Comparison of ENCODE assay signal across 35 cellular contexts in genomic region chr1:86063721-86064120, GRCh38.
"Had no signal": no experiment of that assay in that cellular context is flagged by ENCODE, and none has a peak within 500 bp of the region (broad histone marks: within the 10 kb centered on the region; RNA-seq: fewer than 3 reads in every experiment).

No MANE protein-coding gene starts in this region.

- H3K9me3 Mint-ChIP-seq: activated CD4-positive, alpha-beta memory T cell treated with anti-CD3 and anti-CD28 coated beads, Interleukin-2, amount 10 ng/mL, durations not matched to agents 7 days and 5 days; activated CD4-positive, alpha-beta T cell treated with anti-CD3 and anti-CD28 coated beads, Interleukin-2, amount 10 ng/mL, durations not matched to agents 7 days and 5 days; activated naive CD8-positive, alpha-beta T cell treated with anti-CD3 and anti-CD28 coated beads for 36 hours; activated naive CD8-positive, alpha-beta T cell treated with anti-CD3 and anti-CD28 coated beads, Interleukin-2, amount 50 U/mL, for 24 hours; activated T-cell treated with anti-CD3 and anti-CD28 coated beads, Interleukin-2, amount 50 U/mL, for 24 hours; activated T-cell treated with anti-CD3 and anti-CD28 coated beads, Interleukin-2, amount 50 U/mL, for 72 hours; activated T-helper 17 cell treated with anti-CD3 and anti-CD28 coated beads, Interleukin-2, amount 50 U/mL, for 72 hours; effector memory CD8-positive, alpha-beta T cell; T-helper 2 cell treated with Interferon-gamma antibody and Interleukin-4, amounts not matched to agents 5 μg/mL and 100 μg/mL, for 36 hours had no signal

- H3K27ac Mint-ChIP-seq: activated CD4-positive, alpha-beta memory T cell treated with anti-CD3 and anti-CD28 coated beads, Interleukin-2, amount 10 ng/mL, durations not matched to agents 7 days and 5 days; activated CD4-positive, alpha-beta T cell treated with anti-CD3 and anti-CD28 coated beads, Interleukin-2, amount 10 ng/mL, durations not matched to agents 7 days and 5 days; activated naive CD8-positive, alpha-beta T cell treated with anti-CD3 and anti-CD28 coated beads for 36 hours; activated naive CD8-positive, alpha-beta T cell treated with anti-CD3 and anti-CD28 coated beads, Interleukin-2, amount 50 U/mL, for 24 hours; activated T-cell treated with anti-CD3 and anti-CD28 coated beads, Interleukin-2, amount 50 U/mL, for 24 hours; activated T-cell treated with anti-CD3 and anti-CD28 coated beads, Interleukin-2, amount 50 U/mL, for 72 hours; activated T-helper 17 cell treated with anti-CD3 and anti-CD28 coated beads, Interleukin-2, amount 50 U/mL, for 72 hours; effector memory CD8-positive, alpha-beta T cell; T-helper 17 cell; T-helper 2 cell treated with Interferon-gamma antibody and Interleukin-4, amounts not matched to agents 5 μg/mL and 100 μg/mL, for 36 hours had no signal

- H3K36me3 Mint-ChIP-seq: activated naive CD8-positive, alpha-beta T cell treated with anti-CD3 and anti-CD28 coated beads for 36 hours had no signal

- H3K27ac ChIP-seq: adrenal gland, body of pancreas, gastrocnemius medialis, heart left ventricle had no signal

- H3K4me1 Mint-ChIP-seq: activated CD4-positive, alpha-beta memory T cell treated with anti-CD3 and anti-CD28 coated beads, Interleukin-2, amount 10 ng/mL, durations not matched to agents 7 days and 5 days; activated CD4-positive, alpha-beta T cell treated with anti-CD3 and anti-CD28 coated beads, Interleukin-2, amount 10 ng/mL, durations not matched to agents 7 days and 5 days; activated naive CD8-positive, alpha-beta T cell treated with anti-CD3 and anti-CD28 coated beads for 36 hours; activated naive CD8-positive, alpha-beta T cell treated with anti-CD3 and anti-CD28 coated beads, Interleukin-2, amount 50 U/mL, for 24 hours; activated T-helper 17 cell treated with anti-CD3 and anti-CD28 coated beads, Interleukin-2, amount 50 U/mL, for 72 hours; T-helper 17 cell had no signal

- H3K36me3 ChIP-seq: adrenal gland, gastrocnemius medialis, heart left ventricle had no signal

- H3K9me3 ChIP-seq: adrenal gland, body of pancreas, gastrocnemius medialis, heart left ventricle had no signal

- H3K4me3 Mint-ChIP-seq: activated CD4-positive, alpha-beta memory T cell treated with anti-CD3 and anti-CD28 coated beads, Interleukin-2, amount 10 ng/mL, durations not matched to agents 7 days and 5 days; activated CD4-positive, alpha-beta T cell treated with anti-CD3 and anti-CD28 coated beads, Interleukin-2, amount 10 ng/mL, durations not matched to agents 7 days and 5 days; activated naive CD8-positive, alpha-beta T cell treated with anti-CD3 and anti-CD28 coated beads for 36 hours; activated naive CD8-positive, alpha-beta T cell treated with anti-CD3 and anti-CD28 coated beads, Interleukin-2, amount 50 U/mL, for 24 hours; activated T-cell treated with anti-CD3 and anti-CD28 coated beads, Interleukin-2, amount 50 U/mL, for 24 hours; activated T-cell treated with anti-CD3 and anti-CD28 coated beads, Interleukin-2, amount 50 U/mL, for 72 hours; activated T-helper 17 cell treated with anti-CD3 and anti-CD28 coated beads, Interleukin-2, amount 50 U/mL, for 72 hours; effector memory CD8-positive, alpha-beta T cell; T-helper 17 cell; T-helper 2 cell treated with Interferon-gamma antibody and Interleukin-4, amounts not matched to agents 5 μg/mL and 100 μg/mL, for 36 hours had no signal

- ATAC-seq: activated naive CD8-positive, alpha-beta T cell treated with anti-CD3 and anti-CD28 coated beads, Interleukin-2, amount 50 U/mL, for 24 hours; activated T-cell treated with anti-CD3 and anti-CD28 coated beads, Interleukin-2, amount 50 U/mL, for 72 hours; activated T-helper 17 cell treated with anti-CD3 and anti-CD28 coated beads, Interleukin-2, amount 50 U/mL, for 72 hours; body of pancreas; effector memory CD8-positive, alpha-beta T cell; esophagus mucosa; gastrocnemius medialis; heart left ventricle; T-helper 17 cell had no signal

- FAIRE-seq: colon had no signal

- DNase-seq: activated CD4-positive, alpha-beta memory T cell treated with anti-CD3 and anti-CD28 coated beads, Interleukin-2, amount 10 ng/mL, durations not matched to agents 7 days and 5 days; activated CD4-positive, alpha-beta T cell treated with anti-CD3 and anti-CD28 coated beads for 1 hour; activated CD4-positive, alpha-beta T cell treated with anti-CD3 and anti-CD28 coated beads for 4 hours; activated CD4-positive, alpha-beta T cell treated with anti-CD3 and anti-CD28 coated beads, Interleukin-2, amount 10 ng/mL, durations not matched to agents 7 days and 5 days; activated CD4-positive, alpha-beta T cell treated with anti-CD3 and anti-CD28 coated beads, Interleukin-2, amount 50 U/mL, for 4 hours; activated CD8-positive, alpha-beta memory T cell treated with anti-CD3 and anti-CD28 coated beads, Interleukin-2, amount 50 U/mL, for 48 hours; activated effector memory CD4-positive, alpha-beta T cell treated with Interleukin-2 at 50 U/mL for 16 hours; activated gamma-delta T cell treated with Interleukin-2 at 50 U/mL for 16 hours; activated naive CD4-positive, alpha-beta T cell treated with anti-CD3 and anti-CD28 coated beads, Interleukin-2, amount 50 U/mL, for 16 hours; activated naive CD4-positive, alpha-beta T cell treated with Interleukin-2 at 50 U/mL for 16 hours; activated naive CD8-positive, alpha-beta T cell treated with anti-CD3 and anti-CD28 coated beads for 36 hours; activated naive CD8-positive, alpha-beta T cell treated with anti-CD3 and anti-CD28 coated beads, Interleukin-2, amount 50 U/mL, for 24 hours; activated T-cell treated with anti-CD3 and anti-CD28 coated beads for 4 hours; activated T-cell treated with anti-CD3 and anti-CD28 coated beads, Interleukin-2, amount 50 U/mL, for 24 hours; activated T-cell treated with anti-CD3 and anti-CD28 coated beads, Interleukin-2, amount 50 U/mL, for 72 hours; adrenal gland; amygdala; aorta; body of pancreas; caudate nucleus; cortex of kidney; dermis blood vessel endothelial cell; effector CD4-positive, alpha-beta T cell; effector memory CD8-positive, alpha-beta T cell; foreskin fibroblast; gastrocnemius medialis; glutamatergic neuron; heart left ventricle; T-helper 1 cell; T-helper 17 cell; T1000 had no signal

- H3K27me3 Mint-ChIP-seq: activated CD4-positive, alpha-beta memory T cell treated with anti-CD3 and anti-CD28 coated beads, Interleukin-2, amount 10 ng/mL, durations not matched to agents 7 days and 5 days; activated CD4-positive, alpha-beta T cell treated with anti-CD3 and anti-CD28 coated beads, Interleukin-2, amount 10 ng/mL, durations not matched to agents 7 days and 5 days; activated naive CD8-positive, alpha-beta T cell treated with anti-CD3 and anti-CD28 coated beads, Interleukin-2, amount 50 U/mL, for 24 hours; activated T-cell treated with anti-CD3 and anti-CD28 coated beads, Interleukin-2, amount 50 U/mL, for 24 hours; effector memory CD8-positive, alpha-beta T cell had no signal

- H3K4me3 ChIP-seq: adrenal gland, body of pancreas, gastrocnemius medialis, heart left ventricle had no signal

- H3K4me1 ChIP-seq: adrenal gland, body of pancreas had no signal
